In the genomic region with DNA sequence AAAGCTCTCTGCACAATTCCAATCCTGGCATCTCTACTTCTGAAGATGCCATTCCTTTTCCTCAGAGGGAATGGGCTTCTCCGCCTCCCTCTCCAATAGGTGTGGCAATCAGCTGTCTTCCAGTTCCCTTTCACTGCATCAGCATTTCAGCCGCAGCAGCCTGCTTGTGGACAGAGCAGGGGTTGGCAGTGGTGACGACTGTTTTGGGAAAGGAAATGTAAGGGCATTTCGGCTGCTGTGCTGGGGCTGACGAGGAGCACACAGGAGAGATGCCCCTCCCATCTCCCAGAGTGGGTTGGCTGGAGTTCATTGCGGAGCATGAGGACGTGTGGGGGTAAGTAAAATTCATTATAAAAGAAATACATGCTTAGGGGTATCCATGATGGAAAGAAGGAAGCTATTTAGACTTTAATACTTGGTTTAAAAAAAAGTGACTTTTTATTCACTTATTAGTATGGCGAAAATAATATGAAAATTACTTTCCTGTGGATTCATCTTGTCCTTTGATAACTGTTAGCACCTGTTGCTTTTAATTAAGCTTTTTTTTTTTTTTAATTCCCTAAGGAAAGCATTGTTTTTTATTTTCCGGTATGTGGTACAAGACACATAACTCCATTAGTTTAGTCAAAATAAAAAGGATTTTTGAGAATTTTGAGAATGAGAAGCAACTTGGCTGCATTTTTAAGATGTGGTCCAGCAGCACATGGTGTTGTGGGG, we compare ENCODE assay signal across 10 cellular contexts. TPM values are rescaled to one million over a fixed set of nuclear protein-coding genes. Genes with fewer than 3 reads are reported as not detected.
DNase-seq lines count a peak whose midpoint lies in the region; TF ChIP-seq lines count a peak whose summit lies in the region.
"Had no signal": no experiment of that assay in that cellular context is flagged by ENCODE, and none has a peak within 500 bp of the region (broad histone marks: within the 10 kb centered on the region; RNA-seq: fewer than 3 reads in every experiment).

A gene with protein sequence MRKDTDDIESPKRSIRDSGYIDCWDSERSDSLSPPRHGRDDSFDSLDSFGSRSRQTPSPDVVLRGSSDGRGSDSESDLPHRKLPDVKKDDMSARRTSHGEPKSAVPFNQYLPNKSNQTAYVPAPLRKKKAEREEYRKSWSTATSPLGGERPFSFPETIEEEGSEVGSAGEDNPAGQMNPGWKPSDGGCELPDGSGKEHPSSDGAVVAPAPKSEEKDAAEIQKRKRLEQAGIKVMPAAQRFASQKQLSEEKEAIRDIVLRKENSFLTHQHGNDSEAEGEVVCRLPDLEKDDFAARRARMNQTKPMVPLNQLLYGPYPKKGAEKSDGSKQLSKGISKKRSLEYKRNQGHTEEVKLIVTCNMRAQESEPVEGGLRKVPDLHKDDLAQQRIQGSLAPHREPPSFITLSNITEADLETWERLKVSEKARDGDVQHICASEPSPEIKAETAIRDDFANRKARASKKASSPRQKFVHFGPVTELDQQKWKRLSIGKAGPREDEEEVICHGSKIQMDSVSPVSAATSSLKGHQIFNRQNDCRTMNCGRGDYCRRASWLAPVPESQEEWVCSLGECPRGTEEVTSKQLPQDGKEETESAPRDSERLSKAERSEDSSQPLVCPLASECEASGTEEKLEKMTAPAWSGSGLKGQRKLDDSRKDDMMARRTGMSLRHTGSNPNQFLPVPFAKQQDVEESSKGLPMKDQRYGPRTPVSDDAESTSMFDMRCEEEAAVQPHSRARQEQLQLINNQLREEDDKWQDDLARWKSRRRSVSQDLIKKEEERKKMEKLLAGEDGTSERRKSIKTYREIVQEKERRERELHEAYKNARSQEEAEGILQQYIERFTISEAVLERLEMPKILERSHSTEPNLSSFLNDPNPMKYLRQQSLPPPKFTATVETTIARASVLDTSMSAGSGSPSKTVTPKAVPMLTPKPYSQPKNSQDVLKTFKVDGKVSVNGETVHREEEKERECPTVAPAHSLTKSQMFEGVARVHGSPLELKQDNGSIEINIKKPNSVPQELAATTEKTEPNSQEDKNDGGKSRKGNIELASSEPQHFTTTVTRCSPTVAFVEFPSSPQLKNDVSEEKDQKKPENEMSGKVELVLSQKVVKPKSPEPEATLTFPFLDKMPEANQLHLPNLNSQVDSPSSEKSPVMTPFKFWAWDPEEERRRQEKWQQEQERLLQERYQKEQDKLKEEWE (N-terminal part only) (plus strand): TSS at position 141 of the 717 bp plus-strand sequence. CDS start 67,839 bp downstream, outside the sequence.

- no peaks in the 10 kb centered on the region for H3K9me3 Mint-ChIP-seq in activated T-cell treated with anti-CD3 and anti-CD28 coated beads, Interleukin-2, amount 50 U/mL, for 24 hours

- H3K36me3 Mint-ChIP-seq in activated T-cell treated with anti-CD3 and anti-CD28 coated beads, Interleukin-2, amount 50 U/mL, for 24 hours (ENCODE audit: low read depth): no peaks in the 10 kb centered on the region

- H3K36me3 ChIP-seq in HEK293 (ENCODE audit: control insufficient read depth in 2 of 2, insufficient read depth in 1 of 2, low read length in 2 of 2) (no peaks in the 10 kb centered on the region), subcutaneous abdominal adipose tissue (ENCODE audit: control insufficient read depth in 5 of 5, insufficient read depth in 5 of 5, low read length in 5 of 5) (no peaks in the 10 kb centered on the region), H7 (replicated peaks; ENCODE audit: control insufficient read depth, insufficient read depth, low read length) (no peaks in the 10 kb centered on the region)

- no peak within 1 kb of the TSS for H3K27ac Mint-ChIP-seq in activated T-cell treated with anti-CD3 and anti-CD28 coated beads, Interleukin-2, amount 50 U/mL, for 24 hours

- intact Hi-C loops in dorsolateral prefrontal cortex (cut with DNase I): no loop called here
- intact Hi-C loops in lower leg skin (cut with DNase I; ENCODE audit: low total_unique reads): no loop called here

- H3K4me3 ChIP-seq in HEK293 (ENCODE audit: low read depth, low read length) (no peak within 1 kb of the TSS), dorsolateral prefrontal cortex (peak within 1 kb of the TSS in 38 of 59 donors; percentile 0 to 44 (median 26)), lower leg skin (ENCODE audit: low read depth, poor library complexity, severe bottlenecking) (no peak within 1 kb of the TSS), subcutaneous abdominal adipose tissue (ENCODE audit: low read depth in 1 of 5, low read length in 5 of 5) (peak within 1 kb of the TSS; percentile 30 to 42 (median 40)), H7 (ENCODE audit: insufficient read depth, low read depth, low read length) (no peak within 1 kb of the TSS)

- DNase-seq in dorsolateral prefrontal cortex (no peak), lower leg skin (ENCODE audit: low spot score in 2 of 2) (peak; percentile 65 to 88), H7 (no peak), GDM1 (lab: John Stamatoyannopoulos, UW) (no peak), NCI-H526 treated with DMSO at 0.1 percent for 48 hours (lab: John Stamatoyannopoulos, UW) (no peak)
- no peak for DNase-seq in activated T-cell treated with anti-CD3 and anti-CD28 coated beads, Interleukin-2, amount 50 U/mL, for 24 hours
- DNase-seq: activated CD4-positive, alpha-beta T cell treated with anti-CD3 and anti-CD28 coated beads, Interleukin-2, amount 50 U/mL, for 4 hours; small intestine had no signal

- H3K4me1 Mint-ChIP-seq in activated T-cell treated with anti-CD3 and anti-CD28 coated beads, Interleukin-2, amount 50 U/mL, for 24 hours (ENCODE audit: low read depth): no peaks in the 10 kb centered on the region

- H3K9me3 ChIP-seq in HEK293 (ENCODE audit: control insufficient read depth, insufficient read depth, low read depth, low read length): no peaks in the 10 kb centered on the region
- no peaks in the 10 kb centered on the region for H3K9me3 ChIP-seq in subcutaneous abdominal adipose tissue (ENCODE audit: control insufficient read depth in 5 of 5, low read length in 5 of 5)

- POLR2A ChIA-PET in HEK293 (lab: Yijun Ruan, JAX): no interaction called here

- H3K4me3 Mint-ChIP-seq in activated T-cell treated with anti-CD3 and anti-CD28 coated beads, Interleukin-2, amount 50 U/mL, for 24 hours: no peak within 1 kb of the TSS

- TF ChIP-seq POLR2A in lower leg skin (IDR thresholded peaks at IDR 0.05): no peak

- peak within 1 kb of the TSS in 4 of 5 donors; percentile 19 to 49 (median 44) for H3K9ac ChIP-seq in subcutaneous abdominal adipose tissue (ENCODE audit: low read length in 5 of 5)

- 9 to 10% methylated on average over 9 of the region's 9 CpGs for WGBS in lower leg skin, 2 donors

- TF ChIP-seq CTCF in HEK293 (tag by site-specific recombination; IDR thresholded peaks at IDR 0.05): no peak
- no peak for TF ChIP-seq CTCF in dorsolateral prefrontal cortex (IDR thresholded peaks at IDR 0.05 in 54 of 56, conservative IDR thresholded peaks at IDR 0.05 in 2 of 56; ENCODE audit: low read depth in 1 of 56, partially characterized antibody in 56 of 56)
- no peak for TF ChIP-seq CTCF in lower leg skin (IDR thresholded peaks at IDR 0.05)

- H3K27me3 ChIP-seq in dorsolateral prefrontal cortex: no peaks in the 10 kb centered on the region
- no peaks in the 10 kb centered on the region for H3K27me3 ChIP-seq in subcutaneous abdominal adipose tissue (ENCODE audit: control insufficient read depth in 5 of 5, insufficient read depth in 4 of 5, low read length in 5 of 5)
- H3K27me3 ChIP-seq in H7 (ENCODE audit: control insufficient read depth, insufficient read depth, low read length): no peaks in the 10 kb centered on the region

- peaks cover 10% of the 10 kb centered on the region; the same call in 1 of the 2 replicates for H3K4me1 ChIP-seq in HEK293 (ENCODE audit: control insufficient read depth, insufficient read depth, low read length)
- H3K4me1 ChIP-seq in subcutaneous abdominal adipose tissue (ENCODE audit: control insufficient read depth in 5 of 5, insufficient read depth in 5 of 5, low read length in 5 of 5): peaks cover 5 to 69% (median 44%) of the 10 kb centered on the region in 5 donors

- CTCF ChIA-PET in HEK293 (lab: Yijun Ruan, JAX): interaction anchor here (0.6 kb wide), 1 partner anchor 475 kb away, joined by 3 read pairs; no protein-coding TSS in a partner anchor

- H3K27ac ChIP-seq in HEK293 (ENCODE audit: extremely low read depth, low read depth, low read length): no peak within 1 kb of the TSS
- H3K27ac ChIP-seq in dorsolateral prefrontal cortex: peak within 1 kb of the TSS in 55 of 59 donors; percentile 12 to 90 (median 75)
- H3K27ac ChIP-seq in subcutaneous abdominal adipose tissue (ENCODE audit: low read depth, low read length): peak within 1 kb of the TSS; percentile 39

- H3K27me3 Mint-ChIP-seq in activated T-cell treated with anti-CD3 and anti-CD28 coated beads, Interleukin-2, amount 50 U/mL, for 24 hours: peaks cover 5% of the 10 kb centered on the region

TF ChIP-seq in HEK293, 187 proteins besides CTCF, POLR2A, EP300 and RAD21 (continues in another document):
- TF ChIP-seq ZNF600 (tag by site-specific recombination; IDR thresholded peaks at IDR 0.05) (peak; percentile 88), SALL2 (tag by site-specific recombination; IDR thresholded peaks at IDR 0.05; ENCODE audit: borderline replicate concordance) (no peak), SCRT1 (tag by site-specific recombination; IDR thresholded peaks at IDR 0.05; ENCODE audit: borderline replicate concordance) (peak; percentile 54; the same call in 1 of the 2 replicates), ZNF561 (tag by site-specific recombination; IDR thresholded peaks at IDR 0.05; ENCODE audit: borderline replicate concordance) (peak; percentile 61; the same call in 1 of the 2 replicates), ZNF596 (tag by site-specific recombination; IDR thresholded peaks at IDR 0.05) (no peak)
- TF ChIP-seq, protein P1, sequence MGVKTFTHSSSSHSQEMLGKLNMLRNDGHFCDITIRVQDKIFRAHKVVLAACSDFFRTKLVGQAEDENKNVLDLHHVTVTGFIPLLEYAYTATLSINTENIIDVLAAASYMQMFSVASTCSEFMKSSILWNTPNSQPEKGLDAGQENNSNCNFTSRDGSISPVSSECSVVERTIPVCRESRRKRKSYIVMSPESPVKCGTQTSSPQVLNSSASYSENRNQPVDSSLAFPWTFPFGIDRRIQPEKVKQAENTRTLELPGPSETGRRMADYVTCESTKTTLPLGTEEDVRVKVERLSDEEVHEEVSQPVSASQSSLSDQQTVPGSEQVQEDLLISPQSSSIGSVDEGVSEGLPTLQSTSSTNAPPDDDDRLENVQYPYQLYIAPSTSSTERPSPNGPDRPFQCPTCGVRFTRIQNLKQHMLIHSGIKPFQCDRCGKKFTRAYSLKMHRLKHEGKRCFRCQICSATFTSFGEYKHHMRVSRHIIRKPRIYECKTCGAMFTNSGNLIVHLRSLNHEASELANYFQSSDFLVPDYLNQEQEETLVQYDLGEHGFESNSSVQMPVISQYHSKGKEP (tag by site-specific recombination; IDR thresholded peaks at IDR 0.05): 0 out of 2 replicates have a peak, but pooled peaks have one; percentile 29

RNA-seq across cellular contexts. Expression of the gene that starts here (rescaled TPM):
- 100 to 1,000 TPM; 126 to 357 (median 196) TPM for total RNA-seq in dorsolateral prefrontal cortex
- 10 to 100 TPM in 2 of 4 donors, 1 to 10 TPM in 2; 7.5 to 18.9 (median 10.7) TPM for total RNA-seq in lower leg skin
- total RNA-seq in H7 (2014; rRNA removed; shearing (Covaris generic)): 0.76 and 0.85 TPM in 2 replicates

Comparison
In these comparisons a context has a peak if more than half of its experiments do, and no peak if none do; other contexts are left out.
1. RNA of the gene that starts here (total RNA-seq): 126 to 357 TPM in dorsolateral prefrontal cortex; 7.5 to 18.9 TPM in lower leg skin and 0.76 to 0.85 TPM in H7; every median in the first group is over 4 times any median in the second.
2. H3K4me3 ChIP-seq: peak in dorsolateral prefrontal cortex (38 of 59) and subcutaneous abdominal adipose tissue (5 of 5); none in HEK293 (single experiment), lower leg skin (single experiment) and H7 (single experiment).
3. DNase-seq: peak in lower leg skin (2 of 2); none in dorsolateral prefrontal cortex (0 of 10), activated T-cell treated with anti-CD3 and anti-CD28 coated beads, Interleukin-2, amount 50 U/mL, for 24 hours (single experiment), H7 (single experiment), GDM1 (single experiment) and NCI-H526 treated with DMSO at 0.1 percent for 48 hours (single experiment).